Comparison of ENCODE assay signal across 8 cellular contexts in the genomic region with DNA sequence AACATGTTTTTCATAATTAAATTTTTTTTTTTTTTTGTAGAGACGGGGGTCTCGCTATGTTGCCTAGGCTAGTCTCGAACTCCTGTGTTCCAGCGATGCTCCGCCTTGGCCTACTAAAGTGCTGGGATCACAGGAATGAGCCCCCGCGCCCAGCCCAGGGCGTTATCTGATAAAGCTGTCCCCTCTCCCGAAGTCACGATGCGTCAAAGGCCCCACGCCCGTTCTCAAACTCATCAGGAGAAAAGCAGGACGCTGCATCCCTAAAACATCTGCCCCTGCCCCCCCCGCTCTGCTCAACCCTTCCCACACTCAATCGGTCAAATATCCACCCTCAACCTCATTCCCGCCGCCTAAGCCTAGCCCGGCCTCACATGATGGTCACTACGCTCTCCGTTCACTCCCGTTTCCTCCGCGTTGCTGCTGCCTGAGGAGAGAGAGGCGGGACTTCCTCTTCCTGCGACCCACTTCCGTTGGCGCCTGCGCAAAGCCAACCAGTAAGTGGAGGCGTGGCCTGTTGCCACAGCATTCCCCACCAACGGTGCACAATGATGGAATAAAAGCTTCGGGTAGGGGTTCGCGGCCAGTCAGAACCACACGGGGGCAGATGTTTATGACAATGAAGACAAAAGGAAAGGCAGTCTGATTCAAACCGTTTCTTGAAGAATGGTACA. TPM values are rescaled to one million over a fixed set of nuclear protein-coding genes. Genes with fewer than 3 reads are reported as not detected.
DNase-seq lines count a peak whose midpoint lies in the region; ATAC-seq and TF ChIP-seq lines count a peak whose summit lies in the region.

TSS of gene SNRPD2 (minus strand) at position 438 of the 671 bp plus-strand sequence. CDS start at position 373, 65 bp downstream.

- no peaks in the 10 kb centered on the region for H3K27me3 ChIP-seq in ectodermal cell (ENCODE audit: control insufficient read depth, insufficient read depth, low read length, poor library complexity, severe bottlenecking)
- no peaks in the 10 kb centered on the region for H3K27me3 ChIP-seq in lower lobe of right lung (ENCODE audit: low read depth)

- H3K27ac ChIP-seq in ectodermal cell (ENCODE audit: insufficient read depth, low read depth, low read length, poor library complexity, severe bottlenecking) (peak within 1 kb of the TSS; percentile 81), lower lobe of right lung (peak within 1 kb of the TSS; percentile 91)

- H3K4me3 ChIP-seq in ectodermal cell (ENCODE audit: insufficient read depth, low read depth, low read length) (peak within 1 kb of the TSS; percentile 87), lower lobe of right lung (peak within 1 kb of the TSS; percentile 95)

- intact Hi-C loops in lower lobe of right lung (cut with DNase I), result no loop called here

- DNase-seq in CD1c-positive myeloid dendritic cell (ENCODE audit: extremely low spot score) (peak; percentile 97), NCI-H774 (lab: John Stamatoyannopoulos, UW) (peak; percentile 94), lower lobe of right lung (peak; percentile 93)
- peak; percentile 93 to 94 for DNase-seq in activated CD4-positive, alpha-beta T cell treated with anti-CD3 and anti-CD28 coated beads, Interleukin-2, amount 50 U/mL, for 48 hours
- peak; percentile 78 to 87 (median 83) for DNase-seq in stimulated activated CD4-positive, alpha-beta T cell treated with anti-CD3 and anti-CD28 coated beads, TNF-alpha, amount 100 ng/mL, for 1 hour (ENCODE audit: low read depth in 3 of 3, low spot score in 1 of 3)

- peak; percentile 44 for ATAC-seq in GM19351 (IDR thresholded peaks at IDR 0.05; ENCODE audit: unreplicated experiment)
- ATAC-seq in HG03520 (IDR thresholded peaks at IDR 0.05; ENCODE audit: unreplicated experiment), result peak; percentile 45
- ATAC-seq in lower lobe of right lung, result peak; percentile 87 to 90

- TF ChIP-seq CTCF in lower lobe of right lung (IDR thresholded peaks at IDR 0.05), result no peak

- H3K9me3 ChIP-seq in ectodermal cell (ENCODE audit: control insufficient read depth, low read length) (no peaks in the 10 kb centered on the region), lower lobe of right lung (no peaks in the 10 kb centered on the region)

- 0 to 1% methylated on average over 36 of the region's 36 CpGs for WGBS in ectodermal cell, 2 experiments

- H3K36me3 ChIP-seq in ectodermal cell (ENCODE audit: control insufficient read depth, insufficient read depth, low read length), result peaks cover 22% of the 10 kb centered on the region
- H3K36me3 ChIP-seq in lower lobe of right lung, result peaks cover 35% of the 10 kb centered on the region

- H3K4me1 ChIP-seq in ectodermal cell (ENCODE audit: control insufficient read depth, insufficient read depth, low read length) (no peaks in the 10 kb centered on the region), lower lobe of right lung (peaks cover 22% of the 10 kb centered on the region)

RNA-seq across cellular contexts. Expression of gene SNRPD2, which starts in this region (rescaled TPM):
- 521 TPM for polyA plus RNA-seq in ectodermal cell (2013, experiment 1 of 4)
- polyA plus RNA-seq in ectodermal cell (2013, experiment 2 of 4), result 460 TPM
- polyA plus RNA-seq in ectodermal cell (2013, experiment 3 of 4), result 586 TPM
- 651 TPM for polyA plus RNA-seq in ectodermal cell (2013, experiment 4 of 4)
- total RNA-seq in lower lobe of right lung, result 229 TPM

Comparison
In these comparisons a context has a peak if more than half of its experiments do, and no peak if none do; other contexts are left out.
1. Peak in every context shown above with its lines: DNase-seq, ATAC-seq, H3K4me3 ChIP-seq and H3K27ac ChIP-seq.